In the genomic region with DNA sequence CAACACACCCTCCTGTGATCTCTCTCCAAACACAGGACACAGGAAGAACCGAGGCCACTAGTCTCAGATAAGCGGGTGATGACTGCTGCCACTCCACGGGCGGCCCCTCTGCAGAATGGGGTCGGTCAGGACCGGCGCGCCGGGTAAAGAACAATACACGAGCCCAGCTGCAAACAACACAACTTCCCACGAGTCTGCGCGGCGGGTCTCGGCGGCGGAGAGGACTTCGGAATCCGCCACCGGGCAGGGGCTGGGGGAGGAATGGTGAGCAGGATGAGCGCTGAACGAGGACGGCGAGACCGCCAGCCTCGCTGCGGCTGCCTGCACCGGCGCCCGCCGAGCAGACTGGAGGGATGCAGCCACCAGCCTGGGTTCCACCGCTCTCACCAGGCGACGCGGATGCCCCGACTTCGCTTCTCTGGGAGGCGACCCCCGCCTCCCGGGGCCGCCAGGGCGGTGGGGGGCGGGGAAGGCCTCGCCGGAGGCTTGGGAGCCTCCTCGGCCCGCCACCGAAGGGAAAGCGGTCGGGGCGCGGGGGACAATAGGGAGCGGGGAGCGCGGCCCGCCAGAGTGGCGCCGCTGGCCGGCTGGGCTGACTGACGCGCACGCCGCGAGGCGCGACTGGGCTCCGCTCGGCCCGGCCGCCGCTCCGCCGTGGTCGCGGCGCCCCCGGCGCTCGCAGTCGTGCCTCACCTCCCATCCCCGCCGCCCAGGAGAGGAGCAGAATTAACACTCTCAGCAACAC, we compare ENCODE assay signal across 1 cellular context.
A peak's percentile ranks its signal among the peaks of the same experiment; 100 is the strongest.
TF ChIP-seq lines count a peak whose summit lies in the region.

No MANE protein-coding gene starts in this region.

TF ChIP-seq in HepG2, 621 proteins besides CTCF, POLR2A, EP300 and RAD21 (continued from another document and continues in another):
- TF ChIP-seq, protein P1, sequence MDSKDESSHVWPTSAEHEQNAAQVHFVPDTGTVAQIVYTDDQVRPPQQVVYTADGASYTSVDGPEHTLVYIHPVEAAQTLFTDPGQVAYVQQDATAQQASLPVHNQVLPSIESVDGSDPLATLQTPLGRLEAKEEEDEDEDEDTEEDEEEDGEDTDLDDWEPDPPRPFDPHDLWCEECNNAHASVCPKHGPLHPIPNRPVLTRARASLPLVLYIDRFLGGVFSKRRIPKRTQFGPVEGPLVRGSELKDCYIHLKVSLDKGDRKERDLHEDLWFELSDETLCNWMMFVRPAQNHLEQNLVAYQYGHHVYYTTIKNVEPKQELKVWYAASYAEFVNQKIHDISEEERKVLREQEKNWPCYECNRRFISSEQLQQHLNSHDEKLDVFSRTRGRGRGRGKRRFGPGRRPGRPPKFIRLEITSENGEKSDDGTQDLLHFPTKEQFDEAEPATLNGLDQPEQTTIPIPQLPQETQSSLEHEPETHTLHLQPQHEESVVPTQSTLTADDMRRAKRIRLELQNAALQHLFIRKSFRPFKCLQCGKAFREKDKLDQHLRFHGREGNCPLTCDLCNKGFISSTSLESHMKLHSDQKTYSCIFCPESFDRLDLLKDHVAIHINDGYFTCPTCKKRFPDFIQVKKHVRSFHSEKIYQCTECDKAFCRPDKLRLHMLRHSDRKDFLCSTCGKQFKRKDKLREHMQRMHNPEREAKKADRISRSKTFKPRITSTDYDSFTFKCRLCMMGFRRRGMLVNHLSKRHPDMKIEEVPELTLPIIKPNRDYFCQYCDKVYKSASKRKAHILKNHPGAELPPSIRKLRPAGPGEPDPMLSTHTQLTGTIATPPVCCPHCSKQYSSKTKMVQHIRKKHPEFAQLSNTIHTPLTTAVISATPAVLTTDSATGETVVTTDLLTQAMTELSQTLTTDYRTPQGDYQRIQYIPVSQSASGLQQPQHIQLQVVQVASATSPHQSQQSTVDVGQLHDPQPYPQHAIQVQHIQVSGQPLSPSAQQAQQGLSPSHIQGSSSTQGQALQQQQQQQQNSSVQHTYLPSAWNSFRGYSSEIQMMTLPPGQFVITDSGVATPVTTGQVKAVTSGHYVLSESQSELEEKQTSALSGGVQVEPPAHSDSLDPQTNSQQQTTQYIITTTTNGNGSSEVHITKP (CRISPR knock-in tag; IDR thresholded peaks at IDR 0.05; ENCODE audit: low read depth), result peak; percentile 66; the same call in 1 of the 2 replicates
- TF ChIP-seq ZNF354B (CRISPR knock-in tag; IDR thresholded peaks at IDR 0.05), result no peak
- TF ChIP-seq HNF4A (CRISPR knock-in tag; IDR thresholded peaks at IDR 0.05), result peak; percentile 34
- no peak for TF ChIP-seq ZNF841 (CRISPR knock-in tag; IDR thresholded peaks at IDR 0.05; ENCODE audit: borderline replicate concordance)
- TF ChIP-seq ZNF563 (CRISPR knock-in tag; IDR thresholded peaks at IDR 0.05), result 0 out of 2 replicates have a peak, but pooled peaks have one; percentile 42
- peak; percentile 36; the same call in 1 of the 2 replicates for TF ChIP-seq DMAP1 (CRISPR knock-in tag; IDR thresholded peaks at IDR 0.05)
- TF ChIP-seq, protein P2, sequence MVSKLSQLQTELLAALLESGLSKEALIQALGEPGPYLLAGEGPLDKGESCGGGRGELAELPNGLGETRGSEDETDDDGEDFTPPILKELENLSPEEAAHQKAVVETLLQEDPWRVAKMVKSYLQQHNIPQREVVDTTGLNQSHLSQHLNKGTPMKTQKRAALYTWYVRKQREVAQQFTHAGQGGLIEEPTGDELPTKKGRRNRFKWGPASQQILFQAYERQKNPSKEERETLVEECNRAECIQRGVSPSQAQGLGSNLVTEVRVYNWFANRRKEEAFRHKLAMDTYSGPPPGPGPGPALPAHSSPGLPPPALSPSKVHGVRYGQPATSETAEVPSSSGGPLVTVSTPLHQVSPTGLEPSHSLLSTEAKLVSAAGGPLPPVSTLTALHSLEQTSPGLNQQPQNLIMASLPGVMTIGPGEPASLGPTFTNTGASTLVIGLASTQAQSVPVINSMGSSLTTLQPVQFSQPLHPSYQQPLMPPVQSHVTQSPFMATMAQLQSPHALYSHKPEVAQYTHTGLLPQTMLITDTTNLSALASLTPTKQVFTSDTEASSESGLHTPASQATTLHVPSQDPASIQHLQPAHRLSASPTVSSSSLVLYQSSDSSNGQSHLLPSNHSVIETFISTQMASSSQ (IDR thresholded peaks at IDR 0.05; ENCODE audit: low read depth), result no peak
- TF ChIP-seq, protein P2 (CRISPR knock-in tag; IDR thresholded peaks at IDR 0.05; ENCODE audit: borderline replicate concordance), result peak; percentile 43; the same call in 1 of the 2 replicates
- TF ChIP-seq, protein P3, sequence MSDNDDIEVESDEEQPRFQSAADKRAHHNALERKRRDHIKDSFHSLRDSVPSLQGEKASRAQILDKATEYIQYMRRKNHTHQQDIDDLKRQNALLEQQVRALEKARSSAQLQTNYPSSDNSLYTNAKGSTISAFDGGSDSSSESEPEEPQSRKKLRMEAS (IDR thresholded peaks at IDR 0.05), result peak; percentile 44
- TF ChIP-seq, protein P4, sequence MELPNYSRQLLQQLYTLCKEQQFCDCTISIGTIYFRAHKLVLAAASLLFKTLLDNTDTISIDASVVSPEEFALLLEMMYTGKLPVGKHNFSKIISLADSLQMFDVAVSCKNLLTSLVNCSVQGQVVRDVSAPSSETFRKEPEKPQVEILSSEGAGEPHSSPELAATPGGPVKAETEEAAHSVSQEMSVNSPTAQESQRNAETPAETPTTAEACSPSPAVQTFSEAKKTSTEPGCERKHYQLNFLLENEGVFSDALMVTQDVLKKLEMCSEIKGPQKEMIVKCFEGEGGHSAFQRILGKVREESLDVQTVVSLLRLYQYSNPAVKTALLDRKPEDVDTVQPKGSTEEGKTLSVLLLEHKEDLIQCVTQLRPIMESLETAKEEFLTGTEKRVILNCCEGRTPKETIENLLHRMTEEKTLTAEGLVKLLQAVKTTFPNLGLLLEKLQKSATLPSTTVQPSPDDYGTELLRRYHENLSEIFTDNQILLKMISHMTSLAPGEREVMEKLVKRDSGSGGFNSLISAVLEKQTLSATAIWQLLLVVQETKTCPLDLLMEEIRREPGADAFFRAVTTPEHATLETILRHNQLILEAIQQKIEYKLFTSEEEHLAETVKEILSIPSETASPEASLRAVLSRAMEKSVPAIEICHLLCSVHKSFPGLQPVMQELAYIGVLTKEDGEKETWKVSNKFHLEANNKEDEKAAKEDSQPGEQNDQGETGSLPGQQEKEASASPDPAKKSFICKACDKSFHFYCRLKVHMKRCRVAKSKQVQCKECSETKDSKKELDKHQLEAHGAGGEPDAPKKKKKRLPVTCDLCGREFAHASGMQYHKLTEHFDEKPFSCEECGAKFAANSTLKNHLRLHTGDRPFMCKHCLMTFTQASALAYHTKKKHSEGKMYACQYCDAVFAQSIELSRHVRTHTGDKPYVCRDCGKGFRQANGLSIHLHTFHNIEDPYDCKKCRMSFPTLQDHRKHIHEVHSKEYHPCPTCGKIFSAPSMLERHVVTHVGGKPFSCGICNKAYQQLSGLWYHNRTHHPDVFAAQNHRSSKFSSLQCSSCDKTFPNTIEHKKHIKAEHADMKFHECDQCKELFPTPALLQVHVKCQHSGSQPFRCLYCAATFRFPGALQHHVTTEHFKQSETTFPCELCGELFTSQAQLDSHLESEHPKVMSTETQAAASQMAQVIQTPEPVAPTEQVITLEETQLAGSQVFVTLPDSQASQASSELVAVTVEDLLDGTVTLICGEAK (IDR thresholded peaks at IDR 0.05), result no peak
- TF ChIP-seq, protein P4 (CRISPR knock-in tag; IDR thresholded peaks at IDR 0.05), result no peak
- TF ChIP-seq, protein P5, sequence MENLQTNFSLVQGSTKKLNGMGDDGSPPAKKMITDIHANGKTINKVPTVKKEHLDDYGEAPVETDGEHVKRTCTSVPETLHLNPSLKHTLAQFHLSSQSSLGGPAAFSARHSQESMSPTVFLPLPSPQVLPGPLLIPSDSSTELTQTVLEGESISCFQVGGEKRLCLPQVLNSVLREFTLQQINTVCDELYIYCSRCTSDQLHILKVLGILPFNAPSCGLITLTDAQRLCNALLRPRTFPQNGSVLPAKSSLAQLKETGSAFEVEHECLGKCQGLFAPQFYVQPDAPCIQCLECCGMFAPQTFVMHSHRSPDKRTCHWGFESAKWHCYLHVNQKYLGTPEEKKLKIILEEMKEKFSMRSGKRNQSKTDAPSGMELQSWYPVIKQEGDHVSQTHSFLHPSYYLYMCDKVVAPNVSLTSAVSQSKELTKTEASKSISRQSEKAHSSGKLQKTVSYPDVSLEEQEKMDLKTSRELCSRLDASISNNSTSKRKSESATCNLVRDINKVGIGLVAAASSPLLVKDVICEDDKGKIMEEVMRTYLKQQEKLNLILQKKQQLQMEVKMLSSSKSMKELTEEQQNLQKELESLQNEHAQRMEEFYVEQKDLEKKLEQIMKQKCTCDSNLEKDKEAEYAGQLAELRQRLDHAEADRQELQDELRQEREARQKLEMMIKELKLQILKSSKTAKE (CRISPR knock-in tag; IDR thresholded peaks at IDR 0.05; ENCODE audit: borderline replicate concordance), result no peak
- no peak for TF ChIP-seq ZNF282 (IDR thresholded peaks at IDR 0.05; ENCODE audit: partially characterized antibody)
- TF ChIP-seq ZNF460 (CRISPR knock-in tag; IDR thresholded peaks at IDR 0.05; ENCODE audit: borderline replicate concordance), result no peak
- TF ChIP-seq NR2F2 (IDR thresholded peaks at IDR 0.05; ENCODE audit: borderline replicate concordance, low read depth), result peak; percentile 13; the same call in 1 of the 2 replicates
- peak; percentile 30; the same call in 1 of the 2 replicates for TF ChIP-seq ZNF292 (CRISPR knock-in tag; IDR thresholded peaks at IDR 0.05; ENCODE audit: borderline replicate concordance, low read depth)
- no peak for TF ChIP-seq ZNF883 (CRISPR knock-in tag; IDR thresholded peaks at IDR 0.05; ENCODE audit: not compliant biosample characterization)
- no peak for TF ChIP-seq NFYB (CRISPR knock-in tag; IDR thresholded peaks at IDR 0.05)
- TF ChIP-seq, protein P6, sequence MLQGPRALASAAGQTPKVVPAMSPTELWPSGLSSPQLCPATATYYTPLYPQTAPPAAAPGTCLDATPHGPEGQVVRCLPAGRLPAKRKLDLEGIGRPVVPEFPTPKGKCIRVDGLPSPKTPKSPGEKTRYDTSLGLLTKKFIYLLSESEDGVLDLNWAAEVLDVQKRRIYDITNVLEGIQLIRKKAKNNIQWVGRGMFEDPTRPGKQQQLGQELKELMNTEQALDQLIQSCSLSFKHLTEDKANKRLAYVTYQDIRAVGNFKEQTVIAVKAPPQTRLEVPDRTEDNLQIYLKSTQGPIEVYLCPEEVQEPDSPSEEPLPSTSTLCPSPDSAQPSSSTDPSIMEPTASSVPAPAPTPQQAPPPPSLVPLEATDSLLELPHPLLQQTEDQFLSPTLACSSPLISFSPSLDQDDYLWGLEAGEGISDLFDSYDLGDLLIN (CRISPR knock-in tag; IDR thresholded peaks at IDR 0.05; ENCODE audit: borderline replicate concordance), result no peak
